In the genomic region with DNA sequence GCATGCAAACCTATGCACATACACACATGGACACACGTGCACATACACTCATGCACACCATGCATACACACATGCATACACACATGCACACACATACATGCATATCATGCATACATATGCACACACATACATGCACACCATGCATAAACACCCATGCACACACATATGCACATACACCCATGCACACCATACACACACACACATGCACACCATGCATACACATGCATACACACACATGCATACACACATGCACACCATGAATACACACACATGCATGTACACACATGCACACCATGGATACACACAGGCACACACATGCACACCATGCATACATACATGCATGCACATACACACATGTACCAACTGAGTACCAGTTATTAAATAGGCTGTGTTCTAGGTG, we compare ENCODE assay signal across 1 cellular context.
TF ChIP-seq lines count a peak whose summit lies in the region.

No MANE protein-coding gene starts in this region.

TF ChIP-seq in HepG2, 621 proteins besides CTCF, POLR2A, EP300 and RAD21:
- TF ChIP-seq ZNF383 (CRISPR knock-in tag; IDR thresholded peaks at IDR 0.05; ENCODE audit: borderline replicate concordance) = no peak
- TF ChIP-seq SAP130 (CRISPR knock-in tag; IDR thresholded peaks at IDR 0.05; ENCODE audit: low read depth) = no peak
- no peak for TF ChIP-seq ZNF256 (CRISPR knock-in tag; conservative IDR thresholded peaks at IDR 0.05)
- TF ChIP-seq IKZF1 (IDR thresholded peaks at IDR 0.05) = 0 out of 2 replicates have a peak, but pooled peaks have one; percentile 22
- TF ChIP-seq MNT (IDR thresholded peaks at IDR 0.05) = peak; percentile 90; the same call in 1 of the 2 replicates
- 0 out of 2 replicates have a peak, but pooled peaks have one; percentile 2 for TF ChIP-seq FOXA1 (IDR thresholded peaks at IDR 0.05)
- no peak for TF ChIP-seq FOXA1 (CRISPR knock-in tag; IDR thresholded peaks at IDR 0.05)
- TF ChIP-seq, protein P1, sequence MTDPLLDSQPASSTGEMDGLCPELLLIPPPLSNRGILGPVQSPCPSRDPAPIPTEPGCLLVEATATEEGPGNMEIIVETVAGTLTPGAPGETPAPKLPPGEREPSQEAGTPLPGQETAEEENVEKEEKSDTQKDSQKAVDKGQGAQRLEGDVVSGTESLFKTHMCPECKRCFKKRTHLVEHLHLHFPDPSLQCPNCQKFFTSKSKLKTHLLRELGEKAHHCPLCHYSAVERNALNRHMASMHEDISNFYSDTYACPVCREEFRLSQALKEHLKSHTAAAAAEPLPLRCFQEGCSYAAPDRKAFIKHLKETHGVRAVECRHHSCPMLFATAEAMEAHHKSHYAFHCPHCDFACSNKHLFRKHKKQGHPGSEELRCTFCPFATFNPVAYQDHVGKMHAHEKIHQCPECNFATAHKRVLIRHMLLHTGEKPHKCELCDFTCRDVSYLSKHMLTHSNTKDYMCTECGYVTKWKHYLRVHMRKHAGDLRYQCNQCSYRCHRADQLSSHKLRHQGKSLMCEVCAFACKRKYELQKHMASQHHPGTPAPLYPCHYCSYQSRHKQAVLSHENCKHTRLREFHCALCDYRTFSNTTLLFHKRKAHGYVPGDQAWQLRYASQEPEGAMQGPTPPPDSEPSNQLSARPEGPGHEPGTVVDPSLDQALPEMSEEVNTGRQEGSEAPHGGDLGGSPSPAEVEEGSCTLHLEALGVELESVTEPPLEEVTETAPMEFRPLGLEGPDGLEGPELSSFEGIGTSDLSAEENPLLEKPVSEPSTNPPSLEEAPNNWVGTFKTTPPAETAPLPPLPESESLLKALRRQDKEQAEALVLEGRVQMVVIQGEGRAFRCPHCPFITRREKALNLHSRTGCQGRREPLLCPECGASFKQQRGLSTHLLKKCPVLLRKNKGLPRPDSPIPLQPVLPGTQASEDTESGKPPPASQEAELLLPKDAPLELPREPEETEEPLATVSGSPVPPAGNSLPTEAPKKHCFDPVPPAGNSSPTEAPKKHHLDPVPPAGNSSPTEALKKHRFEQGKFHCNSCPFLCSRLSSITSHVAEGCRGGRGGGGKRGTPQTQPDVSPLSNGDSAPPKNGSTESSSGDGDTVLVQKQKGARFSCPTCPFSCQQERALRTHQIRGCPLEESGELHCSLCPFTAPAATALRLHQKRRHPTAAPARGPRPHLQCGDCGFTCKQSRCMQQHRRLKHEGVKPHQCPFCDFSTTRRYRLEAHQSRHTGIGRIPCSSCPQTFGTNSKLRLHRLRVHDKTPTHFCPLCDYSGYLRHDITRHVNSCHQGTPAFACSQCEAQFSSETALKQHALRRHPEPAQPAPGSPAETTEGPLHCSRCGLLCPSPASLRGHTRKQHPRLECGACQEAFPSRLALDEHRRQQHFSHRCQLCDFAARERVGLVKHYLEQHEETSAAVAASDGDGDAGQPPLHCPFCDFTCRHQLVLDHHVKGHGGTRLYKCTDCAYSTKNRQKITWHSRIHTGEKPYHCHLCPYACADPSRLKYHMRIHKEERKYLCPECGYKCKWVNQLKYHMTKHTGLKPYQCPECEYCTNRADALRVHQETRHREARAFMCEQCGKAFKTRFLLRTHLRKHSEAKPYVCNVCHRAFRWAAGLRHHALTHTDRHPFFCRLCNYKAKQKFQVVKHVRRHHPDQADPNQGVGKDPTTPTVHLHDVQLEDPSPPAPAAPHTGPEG (CRISPR knock-in tag; IDR thresholded peaks at IDR 0.05) = no peak
- no peak for TF ChIP-seq EEA1 (CRISPR knock-in tag; IDR thresholded peaks at IDR 0.05; ENCODE audit: borderline replicate concordance)
